ENCODE assay signal across 13 cellular contexts in genomic region chr14:68834816-68835215, GRCh38.
"Had no signal": no experiment of that assay in that cellular context is flagged by ENCODE, and none has a peak within 500 bp of the region (broad histone marks: within the 10 kb centered on the region; RNA-seq: fewer than 3 reads in every experiment).

No MANE protein-coding gene starts in this region.

- H3K4me3 Mint-ChIP-seq: activated CD4-positive, alpha-beta memory T cell treated with anti-CD3 and anti-CD28 coated beads, Interleukin-2, amount 10 ng/mL, durations not matched to agents 7 days and 5 days; activated CD4-positive, alpha-beta T cell treated with anti-CD3 and anti-CD28 coated beads for 36 hours; activated T-cell treated with anti-CD3 and anti-CD28 coated beads, Interleukin-2, amount 50 U/mL, for 24 hours; endodermal cell; nephron progenitor cell; stimulated activated naive CD8-positive, alpha-beta T cell treated with anti-CD3 and anti-CD28 coated beads, Interleukin-15, amount 100 ng/mL, for 72 hours had no signal

- H3K4me1 Mint-ChIP-seq: endodermal cell, nephron progenitor cell had no signal

- ATAC-seq: activated CD4-positive, alpha-beta T cell treated with anti-CD3 and anti-CD28 coated beads for 36 hours; stimulated activated naive CD8-positive, alpha-beta T cell treated with anti-CD3 and anti-CD28 coated beads, Interleukin-15, amount 100 ng/mL, for 72 hours; upper lobe of right lung had no signal

- H3K27me3 Mint-ChIP-seq: activated CD4-positive, alpha-beta T cell treated with anti-CD3 and anti-CD28 coated beads for 36 hours; activated T-cell treated with anti-CD3 and anti-CD28 coated beads, Interleukin-2, amount 50 U/mL, for 24 hours; progenitor cell of endocrine pancreas; stimulated activated naive CD8-positive, alpha-beta T cell treated with anti-CD3 and anti-CD28 coated beads, Interleukin-15, amount 100 ng/mL, for 72 hours had no signal

- DNase-seq: activated CD4-positive, alpha-beta memory T cell treated with anti-CD3 and anti-CD28 coated beads, Interleukin-2, amount 10 ng/mL, durations not matched to agents 7 days and 5 days; activated CD4-positive, alpha-beta T cell treated with anti-CD3 and anti-CD28 coated beads for 36 hours; activated effector memory CD4-positive, alpha-beta T cell treated with Interleukin-2 at 50 U/mL for 16 hours; activated naive CD4-positive, alpha-beta T cell treated with anti-CD3 and anti-CD28 coated beads, Interleukin-2, amount 50 U/mL, for 16 hours; activated T-cell treated with anti-CD3 and anti-CD28 coated beads, Interleukin-2, amount 50 U/mL, for 24 hours; dorsolateral prefrontal cortex; endodermal cell; nephron progenitor cell; occipital lobe; stimulated activated naive CD8-positive, alpha-beta T cell treated with anti-CD3 and anti-CD28 coated beads, Interleukin-15, amount 100 ng/mL, for 72 hours; upper lobe of right lung; WERI-Rb-1 had no signal

- H3K27ac Mint-ChIP-seq: activated CD4-positive, alpha-beta memory T cell treated with anti-CD3 and anti-CD28 coated beads, Interleukin-2, amount 10 ng/mL, durations not matched to agents 7 days and 5 days; activated CD4-positive, alpha-beta T cell treated with anti-CD3 and anti-CD28 coated beads for 36 hours; activated T-cell treated with anti-CD3 and anti-CD28 coated beads, Interleukin-2, amount 50 U/mL, for 24 hours; endodermal cell; nephron progenitor cell; progenitor cell of endocrine pancreas; stimulated activated naive CD8-positive, alpha-beta T cell treated with anti-CD3 and anti-CD28 coated beads, Interleukin-15, amount 100 ng/mL, for 72 hours had no signal
